In the genomic region with DNA sequence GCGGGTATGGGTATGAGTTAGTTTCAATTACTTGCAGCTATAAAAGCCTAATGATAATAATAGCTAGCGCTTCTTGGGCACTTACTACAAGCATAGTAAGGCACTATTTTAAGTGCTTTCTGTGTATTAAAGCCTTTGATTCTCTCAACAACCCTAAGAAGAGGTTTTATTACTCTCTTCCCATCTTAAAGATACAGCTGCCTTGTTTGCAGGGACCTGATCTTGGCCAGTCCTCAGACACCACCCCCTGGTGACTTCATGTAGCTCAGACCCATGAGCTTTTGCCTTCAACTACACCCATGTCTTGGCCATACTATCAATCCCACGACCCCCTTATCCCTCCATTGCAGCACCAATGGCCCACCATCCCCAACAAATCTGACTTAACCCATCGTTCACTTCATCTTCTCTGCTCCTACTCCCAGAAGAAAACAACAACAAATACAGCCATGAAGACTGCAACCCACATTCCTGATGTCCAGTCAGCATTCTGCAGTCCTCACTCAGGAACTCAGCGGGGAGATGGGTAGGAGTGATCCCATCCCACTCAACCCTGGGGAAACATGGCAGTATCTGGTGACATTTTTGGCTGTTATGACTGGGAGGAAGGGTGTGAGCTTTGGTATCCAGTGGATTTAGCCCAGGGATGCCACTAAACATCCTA, we compare ENCODE assay signal across 9 cellular contexts. TPM values are rescaled to one million over a fixed set of nuclear protein-coding genes. Genes with fewer than 3 reads are reported as not detected.
DNase-seq lines count a peak whose midpoint lies in the region; ATAC-seq and TF ChIP-seq lines count a peak whose summit lies in the region.
"Had no signal": no experiment of that assay in that cellular context is flagged by ENCODE, and none has a peak within 500 bp of the region (broad histone marks: within the 10 kb centered on the region; RNA-seq: fewer than 3 reads in every experiment).

No MANE protein-coding gene starts in this region.

- intact Hi-C loops in IMR-90 (cut with micrococcal nuclease) = no loop called here

- DNase-seq in GM06990 (ENCODE audit: extremely low read depth, insufficient read length) (no peak), IMR-90 (no peak), brain microvascular endothelial cell (peak; percentile 20), neural crest cell (ENCODE audit: low read depth, low spot score) (no peak), mesothelial cell of epicardium (ENCODE audit: low spot score in 2 of 2, unreplicated experiment in 2 of 2) (no peak)
- no peak for DNase-seq in stimulated activated CD4-positive, alpha-beta T cell treated with anti-CD3 and anti-CD28 coated beads, Interleukin-4, amount 100 ng/mL, for 1 hour
- DNase-seq: NCI-H774 had no signal

- H3K14ac ChIP-seq in IMR-90 (replicated peaks; ENCODE audit: low read depth, low read length) = no peak overlapping the region

- H3K4me2 ChIP-seq in IMR-90 (ENCODE audit: low read depth, low read length) = no peak overlapping the region

- H3K9ac ChIP-seq in IMR-90 (ENCODE audit: low read depth, low read length) = no peak overlapping the region

- no peak overlapping the region for H3K56ac ChIP-seq in IMR-90 (ENCODE audit: extremely low read depth, insufficient read depth, low read length)

- TF ChIP-seq CTCF in GM06990 (IDR thresholded peaks at IDR 0.05; ENCODE audit: insufficient read depth, low read length, poor library complexity, severe bottlenecking) = peak; percentile 34
- 0 out of 2 replicates have a peak, but pooled peaks have one; percentile 3 for TF ChIP-seq CTCF in IMR-90 (conservative IDR thresholded peaks at IDR 0.05; ENCODE audit: low read depth, low read length)
- TF ChIP-seq CTCF in brain microvascular endothelial cell (IDR thresholded peaks at IDR 0.05; ENCODE audit: low read depth, low read length, missing control alignments) = peak; percentile 13
- no peak for TF ChIP-seq CTCF in neural crest cell (conservative IDR thresholded peaks at IDR 0.05)
- no peak for TF ChIP-seq CTCF in mesothelial cell of epicardium (IDR thresholded peaks at IDR 0.05; ENCODE audit: unreplicated experiment)

- no peak overlapping the region for H3K18ac ChIP-seq in IMR-90 (ENCODE audit: low read depth, low read length)

- no peak overlapping the region for H2AFZ ChIP-seq in IMR-90 (replicated peaks; ENCODE audit: low read length, poor library complexity)

- no peak overlapping the region for H4K5ac ChIP-seq in IMR-90 (ENCODE audit: low read depth, low read length)

- H3K4me1 Mint-ChIP-seq in neural crest cell = peaks cover 49% of the 10 kb centered on the region
- peaks cover 19% of the 10 kb centered on the region for H3K4me1 Mint-ChIP-seq in mesothelial cell of epicardium

- no peak overlapping the region for H3K27ac ChIP-seq in IMR-90 (ENCODE audit: insufficient read depth, low read length)
- no peak overlapping the region for H3K27ac ChIP-seq in brain microvascular endothelial cell

- peak overlapping the region; percentile 25 for H3K4me3 ChIP-seq in GM06990 (replicated peaks; ENCODE audit: low read depth, low read length)
- no peak overlapping the region for H3K4me3 ChIP-seq in IMR-90 (ENCODE audit: insufficient read depth, low read depth, low read length)
- no peak overlapping the region for H3K4me3 ChIP-seq in brain microvascular endothelial cell (ENCODE audit: low read depth, low read length)

- peak overlapping the region; percentile 61 for H2AK9ac ChIP-seq in IMR-90 (replicated peaks; ENCODE audit: low read depth, low read length, poor library complexity)

- H3K27me3 ChIP-seq in GM06990 (replicated peaks; ENCODE audit: control insufficient read depth, insufficient read depth, low read length) (no peaks in the 10 kb centered on the region), IMR-90 (ENCODE audit: control insufficient read depth, insufficient read depth, low read length) (no peaks in the 10 kb centered on the region), brain microvascular endothelial cell (replicated peaks) (no peaks in the 10 kb centered on the region)

- H3K9me3 Mint-ChIP-seq in neural crest cell (no peaks in the 10 kb centered on the region), mesothelial cell of epicardium (no peaks in the 10 kb centered on the region)
- H3K9me3 Mint-ChIP-seq: activated T-helper 2 cell treated with anti-CD3 and anti-CD28 coated beads, Interferon-gamma antibody, Interleukin-2, Interleukin-4, amounts not matched to agents 10 μg/mL and 5 μg/mL and 100 μg/mL, durations not matched to agents 14 hours and 24 hours and 36 hours had no signal

- no peak for TF ChIP-seq RAD21 in IMR-90 (IDR thresholded peaks at IDR 0.05; ENCODE audit: low read length)

- H3K27me3 Mint-ChIP-seq in neural crest cell (ENCODE audit: low read depth) (no peaks in the 10 kb centered on the region), mesothelial cell of epicardium (ENCODE audit: low read depth) (no peaks in the 10 kb centered on the region)

- H2BK5ac ChIP-seq in IMR-90 (ENCODE audit: low read depth, low read length, poor library complexity, severe bottlenecking) = no peak overlapping the region

- H3K9me1 ChIP-seq in IMR-90 (ENCODE audit: insufficient read depth, low read length) = peaks cover 21% of the 10 kb centered on the region

- POLR2A ChIA-PET in IMR-90 (lab: Charles Lee; ENCODE audit: unreplicated experiment) = no interaction called here

- no peak overlapping the region for H3K4ac ChIP-seq in IMR-90 (ENCODE audit: low read depth, low read length)

- dilution Hi-C loops in IMR-90 (cut with HindIII; ENCODE audit: low sequenced_read_pairs, unreplicated experiment) = no loop called here

- H2BK20ac ChIP-seq in IMR-90 (ENCODE audit: low read depth, low read length) = no peak overlapping the region

- 89% methylated on average over 1 of the region's 5 CpGs; no CpG with 5 or more reads in 1 of the 2 experiments for WGBS in IMR-90 (ENCODE audit: extremely low coverage in 2 of 2, insufficient read length in 1 of 2), 2 experiments

- peaks cover 3% of the 10 kb centered on the region for H3K36me3 Mint-ChIP-seq in neural crest cell (ENCODE audit: low read depth)
- peaks cover 5% of the 10 kb centered on the region for H3K36me3 Mint-ChIP-seq in mesothelial cell of epicardium

- H3K4me1 ChIP-seq in IMR-90 (ENCODE audit: control insufficient read depth, insufficient read depth, low read length) = peaks cover 15% of the 10 kb centered on the region

- CTCF ChIA-PET in IMR-90 (lab: Yijun Ruan, JAX) = interaction anchor here (0.6 kb wide), 1 partner anchor 34 kb away, joined by 4 read pairs; no protein-coding TSS in a partner anchor

- 0 out of 2 replicates have a peak overlapping the region, but pooled peaks have one; percentile 9 for H3K23ac ChIP-seq in IMR-90 (ENCODE audit: low read depth, low read length)

- H3K4me3 Mint-ChIP-seq in neural crest cell (peak overlapping the region; percentile 76), mesothelial cell of epicardium (no peak overlapping the region)

- in situ Hi-C loops in IMR-90 (cut with MboI; ENCODE audit: low sequenced_read_pairs) = no loop called here
- in situ Hi-C loops in brain microvascular endothelial cell (cut with HindIII; ENCODE audit: low pct_ligation_motif_present, low sequenced_read_pairs) = no loop called here

- no peaks in the 10 kb centered on the region for H3K9me3 ChIP-seq in IMR-90 (ENCODE audit: control insufficient read depth, insufficient read depth, low read length)

- no peak for ATAC-seq in IMR-90 (ENCODE audit: low read depth)
- ATAC-seq in GM21528 (IDR thresholded peaks at IDR 0.05; ENCODE audit: low FRiP score, unreplicated experiment) = no peak

- no peak for TF ChIP-seq POLR2A in IMR-90 (IDR thresholded peaks at IDR 0.05; ENCODE audit: low read depth, low read length)

- H3K79me1 ChIP-seq in IMR-90 (ENCODE audit: low read depth in 1 of 2, low read length in 2 of 2) = peaks cover 36 to 84% of the 10 kb centered on the region in 2 experiments

- no peak overlapping the region for H2BK120ac ChIP-seq in IMR-90 (ENCODE audit: low read depth, low read length)

- H3K36me3 ChIP-seq in GM06990 (ENCODE audit: control insufficient read depth, insufficient read depth, low read length) (no peaks in the 10 kb centered on the region), IMR-90 (ENCODE audit: control insufficient read depth, insufficient read depth, low read length) (peaks cover 2% of the 10 kb centered on the region; the same call in 1 of the 2 replicates), brain microvascular endothelial cell (replicated peaks) (no peaks in the 10 kb centered on the region)

- no peak overlapping the region for H2AK5ac ChIP-seq in IMR-90 (ENCODE audit: low read depth, low read length)

- H4K8ac ChIP-seq in IMR-90 (ENCODE audit: low read depth in 2 of 2, low read length in 2 of 2) = no peak overlapping the region

- H2BK15ac ChIP-seq in IMR-90 (ENCODE audit: low read depth, low read length) = no peak overlapping the region

- BruUV-seq in IMR-90 (replicated peaks; lab: Mats Ljungman, UMichigan) = no TSS peak

- H3K27ac Mint-ChIP-seq in neural crest cell (ENCODE audit: unreplicated experiment) = peak overlapping the region; percentile 84
- no peak overlapping the region for H3K27ac Mint-ChIP-seq in mesothelial cell of epicardium
- H3K27ac Mint-ChIP-seq: activated T-helper 2 cell treated with anti-CD3 and anti-CD28 coated beads, Interferon-gamma antibody, Interleukin-2, Interleukin-4, amounts not matched to agents 10 μg/mL and 5 μg/mL and 100 μg/mL, durations not matched to agents 14 hours and 24 hours and 36 hours had no signal

- peaks cover 72% of the 10 kb centered on the region for H4K20me1 ChIP-seq in IMR-90 (ENCODE audit: insufficient read depth, low read length)

- no peak overlapping the region for H4K91ac ChIP-seq in IMR-90 (ENCODE audit: insufficient read depth, low read depth, low read length)

RNA-seq across cellular contexts. Expression of a gene that starts 4.2 kb away (rescaled TPM):
- total RNA-seq in IMR-90 (2012; rRNA removed) = 16.5 and 23.9 TPM in 2 replicates
- 24.6 and 30.1 TPM in 2 replicates for polyA plus RNA-seq in IMR-90 (2012; rRNA removed)
- polyA plus RNA-seq in IMR-90 (2012; cell fraction: cytosol; rRNA removed) = 10.5 and 11.2 TPM in 2 replicates
- polyA plus RNA-seq in IMR-90 (2012; cell fraction: nucleus; rRNA removed; ENCODE audit: low replicate concordance) = 35.3 and 69.6 TPM in 2 replicates
- 93.4 and 100 TPM in 2 replicates for total RNA-seq in neural crest cell
- total RNA-seq in mesothelial cell of epicardium = 98.7 to 102 TPM (median 101 TPM) in 3 replicates

RNA-seq across cellular contexts. Expression of a gene that starts 51.1 kb away (rescaled TPM):
- total RNA-seq in IMR-90 (2012; rRNA removed) (23.3 and 28.1 TPM in 2 replicates), neural crest cell (27.5 and 27.9 TPM in 2 replicates), mesothelial cell of epicardium (29.0 to 35.6 TPM (median 32.5 TPM) in 3 replicates)
- 37.7 and 37.8 TPM in 2 replicates for polyA plus RNA-seq in IMR-90 (2012; rRNA removed)
- polyA plus RNA-seq in IMR-90 (2012; cell fraction: cytosol; rRNA removed) = 11.8 and 19.7 TPM in 2 replicates
- polyA plus RNA-seq in IMR-90 (2012; cell fraction: nucleus; rRNA removed; ENCODE audit: low replicate concordance) = 32.3 and 45.8 TPM in 2 replicates

RNA-seq across cellular contexts. Expression of a gene that starts 51.5 kb away (rescaled TPM):
- total RNA-seq in IMR-90 (2012; rRNA removed) (39.3 and 48.9 TPM in 2 replicates), neural crest cell (89.5 and 91.0 TPM in 2 replicates), mesothelial cell of epicardium (99.6 to 114 TPM (median 109 TPM) in 3 replicates)
- polyA plus RNA-seq in IMR-90 (2012; rRNA removed) = 48.4 and 55.0 TPM in 2 replicates
- 29.3 and 70.8 TPM in 2 replicates for polyA plus RNA-seq in IMR-90 (2012; cell fraction: cytosol; rRNA removed)
- polyA plus RNA-seq in IMR-90 (2012; cell fraction: nucleus; rRNA removed; ENCODE audit: low replicate concordance) = 68.5 and 100.0 TPM in 2 replicates

RNA-seq across cellular contexts. Expression of a gene that starts 53.1 kb away (rescaled TPM):
- 25.6 and 28.5 TPM in 2 replicates for total RNA-seq in IMR-90 (2012; rRNA removed)
- 43.7 and 49.2 TPM in 2 replicates for polyA plus RNA-seq in IMR-90 (2012; rRNA removed)
- 22.4 and 39.2 TPM in 2 replicates for polyA plus RNA-seq in IMR-90 (2012; cell fraction: cytosol; rRNA removed)
- 79.3 and 108 TPM in 2 replicates for polyA plus RNA-seq in IMR-90 (2012; cell fraction: nucleus; rRNA removed; ENCODE audit: low replicate concordance)
- total RNA-seq in neural crest cell = 18.8 and 18.9 TPM in 2 replicates
- 42.1 to 42.5 TPM (median 42.1 TPM) in 3 replicates for total RNA-seq in mesothelial cell of epicardium

Comparison
In these comparisons a context has a peak if more than half of its experiments do, and no peak if none do; other contexts are left out.
1. CTCF ChIP-seq: peak in GM06990 (single experiment), IMR-90 (single experiment) and brain microvascular endothelial cell (single experiment); none in neural crest cell (single experiment) and mesothelial cell of epicardium (single experiment).